In genomic region chr20:53503517-53503919, GRCh38 we compare ENCODE assay signal across 2 cellular contexts.
A peak's percentile ranks its signal among the peaks of the same experiment; 100 is the strongest.
TF ChIP-seq lines count a peak whose summit lies in the region.

No MANE protein-coding gene starts in this region.

TF ChIP-seq in HepG2, 621 proteins besides CTCF, POLR2A, EP300 and RAD21 (continued from another document):
- TF ChIP-seq PAXIP1 (CRISPR knock-in tag; conservative IDR thresholded peaks at IDR 0.05) (no peak), ZMYM2 (CRISPR knock-in tag; IDR thresholded peaks at IDR 0.05) (0 out of 2 replicates have a peak, but pooled peaks have one; percentile 40), ATF7 (IDR thresholded peaks at IDR 0.05) (no peak), ATF7 (CRISPR knock-in tag; IDR thresholded peaks at IDR 0.05) (no peak), E2F5 (CRISPR knock-in tag; conservative IDR thresholded peaks at IDR 0.05) (no peak), ZNF326 (CRISPR knock-in tag; IDR thresholded peaks at IDR 0.05; ENCODE audit: borderline replicate concordance) (no peak), TEF (CRISPR knock-in tag; IDR thresholded peaks at IDR 0.05) (no peak), ZNF354B (CRISPR knock-in tag; IDR thresholded peaks at IDR 0.05) (no peak), BATF2 (CRISPR knock-in tag; IDR thresholded peaks at IDR 0.05) (no peak)
TF ChIP-seq in HepG2: peak in this region for 14.

TF ChIP-seq in K562, 482 proteins besides CTCF, POLR2A, EP300 and RAD21 (continued from another document and continues in another):
- TF ChIP-seq HMGN3 (IDR thresholded peaks at IDR 0.05; ENCODE audit: borderline replicate concordance, extremely low read depth, insufficient read length, low read depth, low read length) (no peak), HDAC1 (IDR thresholded peaks at IDR 0.05) (0 out of 4 replicates have a peak, but pooled peaks of 1 of the 2 experiments have one; percentile 24), TCF7L2 (IDR thresholded peaks at IDR 0.05; ENCODE audit: low read depth, low read length) (no peak), MTA1 (IDR thresholded peaks at IDR 0.05; ENCODE audit: borderline replicate concordance) (peak; percentile 61; the same call in 1 of the 2 replicates), AFF1 (IDR thresholded peaks at IDR 0.05; ENCODE audit: low read depth in 1 of 2, partially characterized antibody in 2 of 2) (peak in 1 of 2 experiments; percentile 34), IRF2 (CRISPR knock-in tag; IDR thresholded peaks at IDR 0.05) (no peak), MLLT1 (IDR thresholded peaks at IDR 0.05) (0 out of 4 replicates have a peak, but pooled peaks of 1 of the 2 experiments have one; percentile 35), GTF3C2 (IDR thresholded peaks at IDR 0.05; ENCODE audit: borderline replicate concordance, extremely low read depth, insufficient read length) (no peak), TAF9B (IDR thresholded peaks at IDR 0.05; ENCODE audit: partially characterized antibody) (peak; percentile 7), ZNF23 (CRISPR knock-in tag; IDR thresholded peaks at IDR 0.05) (no peak), HOXB6 (CRISPR knock-in tag; IDR thresholded peaks at IDR 0.05; ENCODE audit: borderline replicate concordance) (no peak), ILK (tag; IDR thresholded peaks at IDR 0.05; ENCODE audit: borderline replicate concordance, low read depth) (no peak), ATF2 (CRISPR knock-in tag; IDR thresholded peaks at IDR 0.05) (no peak), E2F8 (IDR thresholded peaks at IDR 0.05; ENCODE audit: low read depth, partially characterized antibody) (no peak), ZNF24 (IDR thresholded peaks at IDR 0.05) (no peak), HIVEP1 (CRISPR knock-in tag; IDR thresholded peaks at IDR 0.05) (no peak), THRB (CRISPR knock-in tag; conservative IDR thresholded peaks at IDR 0.05) (peak; percentile 75; the same call in 1 of the 2 replicates), PTBP1 (IDR thresholded peaks at IDR 0.05; ENCODE audit: low read depth, low read length) (no peak), HES1 (IDR thresholded peaks at IDR 0.05; ENCODE audit: low read depth) (no peak), NKRF (IDR thresholded peaks at IDR 0.05; ENCODE audit: borderline replicate concordance) (0 out of 2 replicates have a peak, but pooled peaks have one; percentile 29), ZNF512 (tag; IDR thresholded peaks at IDR 0.05) (peak; percentile 72), ZNF778 (CRISPR knock-in tag; IDR thresholded peaks at IDR 0.05) (no peak), ZKSCAN1 (IDR thresholded peaks at IDR 0.05; ENCODE audit: low read depth, low read length) (no peak), ZNF133 (CRISPR knock-in tag; IDR thresholded peaks at IDR 0.05) (no peak), ATF3 (IDR thresholded peaks at IDR 0.05) (no peak), ATF3 (CRISPR knock-in tag; conservative IDR thresholded peaks at IDR 0.05) (no peak), SUPT5H (IDR thresholded peaks at IDR 0.05) (0 out of 2 replicates have a peak, but pooled peaks have one; percentile 20), ARID3A (IDR thresholded peaks at IDR 0.05; ENCODE audit: borderline replicate concordance, low read depth, low read length) (no peak)
